ENCODE assay signal across 29 cellular contexts in the genomic region with DNA sequence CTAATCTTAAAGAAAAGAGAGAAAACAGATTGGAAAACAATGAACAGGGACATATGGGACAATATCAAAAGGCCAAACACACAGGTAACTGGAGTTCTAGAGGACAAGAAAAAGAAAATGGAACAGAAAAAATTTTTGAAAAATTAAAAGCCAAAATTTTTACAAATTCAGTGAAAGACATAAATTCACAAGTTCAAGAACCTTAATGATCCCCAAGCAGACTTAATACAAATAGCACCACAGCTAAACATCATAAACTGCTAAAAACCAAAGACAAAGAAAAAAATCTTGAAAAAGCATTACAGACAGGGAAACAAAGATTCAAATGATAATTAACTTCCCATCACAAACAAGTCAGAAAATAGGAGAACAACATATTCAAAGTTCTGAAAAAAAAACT.
"Had no signal": no experiment of that assay in that cellular context is flagged by ENCODE, and none has a peak within 500 bp of the region (broad histone marks: within the 10 kb centered on the region; RNA-seq: fewer than 3 reads in every experiment).

No MANE protein-coding gene starts in this region.

- H3K4me1 Mint-ChIP-seq: stimulated activated effector memory CD8-positive, alpha-beta T cell treated with anti-CD3 and anti-CD28 coated beads, Interleukin-12 subunit alpha, Interleukin-12 subunit beta, amount 100 ng/mL, for 72 hours; stimulated activated memory B cell treated with anti-CD40 and anti-IgM and Interleukin-4, amounts not matched to agents 10 μg/mL and 1 μg/mL and 100 μg/mL, for 72 hours; stimulated activated naive CD8-positive, alpha-beta T cell treated with anti-CD3 and anti-CD28 coated beads, Interleukin-15, amount 100 ng/mL, for 72 hours had no signal

- H3K36me3 ChIP-seq: stomach, suprapubic skin, thoracic aorta, thyroid gland, tibial artery, tibial nerve, transverse colon, upper lobe of left lung, upper lobe of right lung, uterus, vagina had no signal

- ATAC-seq: stimulated activated effector memory CD8-positive, alpha-beta T cell treated with anti-CD3 and anti-CD28 coated beads, Interleukin-12 subunit alpha, Interleukin-12 subunit beta, amount 100 ng/mL, for 72 hours; stimulated activated memory B cell treated with anti-CD40 and anti-IgM and Interleukin-4, amounts not matched to agents 10 μg/mL and 1 μg/mL and 100 μg/mL, for 72 hours; stimulated activated naive B cell treated with anti-CD40 and anti-IgM and Interleukin-4, amounts not matched to agents 10 μg/mL and 1 μg/mL and 100 μg/mL, for 72 hours; stimulated activated naive CD8-positive, alpha-beta T cell treated with anti-CD3 and anti-CD28 coated beads, Interleukin-15, amount 100 ng/mL, for 72 hours; stimulated activated naive CD8-positive, alpha-beta T cell treated with anti-CD3 and anti-CD28 coated beads, Interleukin-15, Interleukin-2, amounts not matched to agents 100 U/mL and 50 U/mL, for 24 hours; upper lobe of right lung had no signal

- H3K4me3 Mint-ChIP-seq: stimulated activated effector memory CD8-positive, alpha-beta T cell treated with anti-CD3 and anti-CD28 coated beads, Interleukin-12 subunit alpha, Interleukin-12 subunit beta, amount 100 ng/mL, for 72 hours; stimulated activated memory B cell treated with anti-CD40 and anti-IgM and Interleukin-4, amounts not matched to agents 10 μg/mL and 1 μg/mL and 100 μg/mL, for 72 hours; stimulated activated naive B cell treated with anti-CD40 and anti-IgM and Interleukin-4, amounts not matched to agents 10 μg/mL and 1 μg/mL and 100 μg/mL, for 72 hours; stimulated activated naive CD8-positive, alpha-beta T cell treated with anti-CD3 and anti-CD28 coated beads, Interleukin-15, amount 100 ng/mL, for 72 hours; stimulated activated naive CD8-positive, alpha-beta T cell treated with anti-CD3 and anti-CD28 coated beads, Interleukin-15, Interleukin-2, amounts not matched to agents 100 ng/mL and 50 ng/mL, for 24 hours; type B pancreatic cell had no signal

- H3K4me1 ChIP-seq: suprapubic skin, testis, thyroid gland, tibial artery, tibial nerve, transverse colon, upper lobe of left lung, upper lobe of right lung, uterus, vagina had no signal

- H3K27ac ChIP-seq: stomach, suprapubic skin, testis, thoracic aorta, thyroid gland, tibial artery, tibial nerve, transverse colon, upper lobe of left lung, upper lobe of right lung, uterus, vagina had no signal

- H3K9me3 ChIP-seq: stomach, suprapubic skin, testis, thoracic aorta, thyroid gland, tibial artery, transverse colon, upper lobe of left lung, upper lobe of right lung, uterus, vagina had no signal

- H3K27me3 ChIP-seq: stomach, suprapubic skin, testis, thyroid gland, tibial artery, tibial nerve, transverse colon, upper lobe of left lung, upper lobe of right lung, uterus, vagina had no signal

- H3K27me3 Mint-ChIP-seq: stimulated activated naive CD8-positive, alpha-beta T cell treated with anti-CD3 and anti-CD28 coated beads, Interleukin-15, Interleukin-2, amounts not matched to agents 100 ng/mL and 50 ng/mL, for 24 hours had no signal

- FAIRE-seq: urothelium cell line had no signal

- DNase-seq: stimulated activated CD4-positive, alpha-beta T cell treated with anti-CD3 and anti-CD28 coated beads, Interleukin-2, amount 100 ng/mL, for 48 hours; stimulated activated CD4-positive, alpha-beta T cell treated with anti-CD3 and anti-CD28 coated beads, Interleukin-4, amount 100 ng/mL, for 1 hour; stimulated activated CD4-positive, alpha-beta T cell treated with anti-CD3 and anti-CD28 coated beads, Interleukin-4, amount 100 ng/mL, for 24 hours; stimulated activated CD4-positive, alpha-beta T cell treated with anti-CD3 and anti-CD28 coated beads, Interleukin-4, amount 100 ng/mL, for 4 hours; stimulated activated CD8-positive, alpha-beta memory T cell treated with anti-CD3 and anti-CD28 coated beads, Interleukin-4, amount 100 ng/mL, for 48 hours; stimulated activated naive B cell treated with anti-CD40 and anti-IgM and Interleukin-4, amounts not matched to agents 10 μg/mL and 1 μg/mL and 100 μg/mL, for 72 hours; stimulated activated naive CD4-positive, alpha-beta T cell; stimulated activated naive CD4-positive, alpha-beta T cell treated with Interleukin-2 at 50 U/mL for 16 hours; stimulated activated naive CD8-positive, alpha-beta T cell treated with anti-CD3 and anti-CD28 coated beads, Interleukin-15, amount 100 ng/mL, for 72 hours; stimulated activated naive CD8-positive, alpha-beta T cell treated with anti-CD3 and anti-CD28 coated beads, Interleukin-15, Interleukin-2, amounts not matched to agents 100 U/mL and 50 U/mL, for 24 hours; stomach; substantia nigra; testis; thyroid gland; tibial artery; transverse colon; trophoblast cell; upper lobe of left lung; upper lobe of right lung; uterus had no signal

- H3K9me3 Mint-ChIP-seq: stimulated activated effector memory CD8-positive, alpha-beta T cell treated with anti-CD3 and anti-CD28 coated beads, Interleukin-12 subunit alpha, Interleukin-12 subunit beta, amount 100 ng/mL, for 72 hours; stimulated activated naive B cell treated with anti-CD40 and anti-IgM and Interleukin-4, amounts not matched to agents 10 μg/mL and 1 μg/mL and 100 μg/mL, for 72 hours; stimulated activated naive CD8-positive, alpha-beta T cell treated with anti-CD3 and anti-CD28 coated beads, Interleukin-15, Interleukin-2, amounts not matched to agents 100 ng/mL and 50 ng/mL, for 24 hours; type B pancreatic cell had no signal

- H3K4me3 ChIP-seq: stomach, suprapubic skin, testis, thoracic aorta, thyroid gland, tibial artery, tibial nerve, transverse colon, upper lobe of left lung, upper lobe of right lung, uterus, vagina had no signal

- H3K36me3 Mint-ChIP-seq: stimulated activated effector memory CD8-positive, alpha-beta T cell treated with anti-CD3 and anti-CD28 coated beads, Interleukin-12 subunit alpha, Interleukin-12 subunit beta, amount 100 ng/mL, for 72 hours; stimulated activated memory B cell treated with anti-CD40 and anti-IgM and Interleukin-4, amounts not matched to agents 10 μg/mL and 1 μg/mL and 100 μg/mL, for 72 hours; type B pancreatic cell had no signal

- H3K27ac Mint-ChIP-seq: stimulated activated effector memory CD8-positive, alpha-beta T cell treated with anti-CD3 and anti-CD28 coated beads, Interleukin-12 subunit alpha, Interleukin-12 subunit beta, amount 100 ng/mL, for 72 hours; stimulated activated memory B cell treated with anti-CD40 and anti-IgM and Interleukin-4, amounts not matched to agents 10 μg/mL and 1 μg/mL and 100 μg/mL, for 72 hours; stimulated activated naive B cell treated with anti-CD40 and anti-IgM and Interleukin-4, amounts not matched to agents 10 μg/mL and 1 μg/mL and 100 μg/mL, for 72 hours; stimulated activated naive CD8-positive, alpha-beta T cell treated with anti-CD3 and anti-CD28 coated beads, Interleukin-15, amount 100 ng/mL, for 72 hours; stimulated activated naive CD8-positive, alpha-beta T cell treated with anti-CD3 and anti-CD28 coated beads, Interleukin-15, Interleukin-2, amounts not matched to agents 100 ng/mL and 50 ng/mL, for 24 hours; type B pancreatic cell had no signal
